ENCODE assay signal across 8 cellular contexts in genomic region chr2:176553685-176554106, GRCh38.
DNase-seq lines count a peak whose midpoint lies in the region; ATAC-seq and TF ChIP-seq lines count a peak whose summit lies in the region.

No MANE protein-coding gene starts in this region.

- CTCF ChIA-PET in Calu3 (lab: Charles Lee) (interaction anchor here (0.6 to 2.5 kb wide), 11 partner anchors 9 to 413 kb away, joined by 3 to 39 read pairs (median 8); no protein-coding TSS in a partner anchor), T-cell (lab: Charles Lee) (interaction anchor here (0.6 to 1.8 kb wide), 26 partner anchors 7 to 1856 kb away, joined by 3 to 21 read pairs (median 4); no protein-coding TSS in a partner anchor)

- DNase-seq in Calu3 (peak; percentile 74), LoVo (ENCODE audit: low spot score) (peak; percentile 47), T-cell (peak in 25 of 34 experiments; percentile 1 to 37 (median 14)), breast epithelium (ENCODE audit: low spot score in 2 of 2) (peak; percentile 22 to 54), iPS-NIHi11 (ENCODE audit: low spot score) (peak; percentile 64)

- intact Hi-C loops in Calu3 (cut with micrococcal nuclease; ENCODE audit: unreplicated experiment) (loop anchor here (1.0 to 10.0 kb wide), 5 partner anchors 83 to 426 kb away; partner anchors contain the start of gene HOXD8), breast epithelium (cut with DNase I; ENCODE audit: low total_unique reads) (loop anchor here (5.0 kb wide), 1 partner anchor 821 kb away; no protein-coding TSS in a partner anchor)

- H3K27ac Mint-ChIP-seq in Calu3 (ENCODE audit: unreplicated experiment) (peak overlapping the region; percentile 64), T-cell (no peak overlapping the region)

- TF ChIP-seq POLR2A in breast epithelium (IDR thresholded peaks at IDR 0.05): no peak

- no peaks in the 10 kb centered on the region for H3K4me1 ChIP-seq in breast epithelium
- H3K4me1 ChIP-seq in skeletal muscle tissue (ENCODE audit: control insufficient read depth in 3 of 3, insufficient read depth in 3 of 3, low read length in 3 of 3): peaks cover 8 to 18% (median 9%) of the 10 kb centered on the region in 3 donors

- peak overlapping the region; percentile 37 to 67 (median 53) for H3K4me3 ChIP-seq in breast epithelium
- peak overlapping the region; percentile 72 to 81 (median 78) for H3K4me3 ChIP-seq in skeletal muscle tissue (ENCODE audit: low read length in 3 of 3)

- peak overlapping the region; percentile 61 to 79 for H3K27ac ChIP-seq in breast epithelium
- H3K27ac ChIP-seq in skeletal muscle tissue (ENCODE audit: low read depth, low read length): peak overlapping the region; percentile 53

- H3K27me3 ChIP-seq in breast epithelium: peaks cover 0 to 10% of the 10 kb centered on the region in 2 donors
- peaks cover 3 to 10% (median 4%) of the 10 kb centered on the region in 3 donors for H3K27me3 ChIP-seq in skeletal muscle tissue (ENCODE audit: control insufficient read depth in 3 of 3, insufficient read depth in 3 of 3, low read length in 3 of 3)

- no peaks in the 10 kb centered on the region for H3K27me3 Mint-ChIP-seq in Calu3 (ENCODE audit: unreplicated experiment)
- H3K27me3 Mint-ChIP-seq in T-cell: peaks cover 38 to 44% of the 10 kb centered on the region in 2 donors

- H3K9me3 Mint-ChIP-seq in Calu3 (ENCODE audit: low read depth, unreplicated experiment) (no peaks in the 10 kb centered on the region), T-cell (no peaks in the 10 kb centered on the region)

- H3K36me3 ChIP-seq in breast epithelium (no peaks in the 10 kb centered on the region), skeletal muscle tissue (ENCODE audit: control insufficient read depth in 3 of 3, insufficient read depth in 3 of 3, low read length in 3 of 3) (no peaks in the 10 kb centered on the region)

- no peak for TF ChIP-seq CTCF in Calu3 (IDR thresholded peaks at IDR 0.05; ENCODE audit: unreplicated experiment)
- TF ChIP-seq CTCF in breast epithelium (IDR thresholded peaks at IDR 0.05): no peak

- no peaks in the 10 kb centered on the region for H3K9me3 ChIP-seq in breast epithelium
- H3K9me3 ChIP-seq in skeletal muscle tissue (ENCODE audit: control insufficient read depth in 3 of 3, low read length in 3 of 3): no peaks in the 10 kb centered on the region

- peak overlapping the region; percentile 66 to 75 (median 73) for H3K9ac ChIP-seq in skeletal muscle tissue (ENCODE audit: low read depth in 1 of 3, low read length in 3 of 3)

- H3K36me3 Mint-ChIP-seq in Calu3 (ENCODE audit: insufficient read depth, unreplicated experiment) (peaks cover 12% of the 10 kb centered on the region), T-cell (no peaks in the 10 kb centered on the region)

- POLR2A ChIA-PET in T-cell (lab: Charles Lee): no interaction called here

- peaks cover 15% of the 10 kb centered on the region for H3K4me1 Mint-ChIP-seq in Calu3 (ENCODE audit: low read depth, unreplicated experiment)
- peaks cover 12 to 15% (median 12%) of the 10 kb centered on the region in 3 donors for H3K4me1 Mint-ChIP-seq in T-cell

- H3K4me3 Mint-ChIP-seq in Calu3 (ENCODE audit: low read depth, unreplicated experiment) (peak overlapping the region; percentile 73), T-cell (peak overlapping the region; percentile 76 to 89 (median 76))

- BruUV-seq in Calu3 (replicated peaks; lab: Mats Ljungman, UMichigan): no TSS peak

- ATAC-seq in T-cell (replicated peaks in 1 of 4) (peak; percentile 59 to 88 (median 80)), HG03135 (IDR thresholded peaks at IDR 0.05; ENCODE audit: unreplicated experiment) (no peak), GM21529 (IDR thresholded peaks at IDR 0.05; ENCODE audit: unreplicated experiment) (no peak)

Comparison
In these comparisons a context has a peak if more than half of its experiments do, and no peak if none do; other contexts are left out.
1. DNase-seq: peak in every context shown above with its lines; median percentile 74 in Calu3; 64 in iPS-NIHi11; 47 in LoVo; 38 in breast epithelium; 14 in T-cell.
2. ATAC-seq: peak in T-cell (4 of 4); none in HG03135 (single experiment) and GM21529 (single experiment).